In the genomic region with DNA sequence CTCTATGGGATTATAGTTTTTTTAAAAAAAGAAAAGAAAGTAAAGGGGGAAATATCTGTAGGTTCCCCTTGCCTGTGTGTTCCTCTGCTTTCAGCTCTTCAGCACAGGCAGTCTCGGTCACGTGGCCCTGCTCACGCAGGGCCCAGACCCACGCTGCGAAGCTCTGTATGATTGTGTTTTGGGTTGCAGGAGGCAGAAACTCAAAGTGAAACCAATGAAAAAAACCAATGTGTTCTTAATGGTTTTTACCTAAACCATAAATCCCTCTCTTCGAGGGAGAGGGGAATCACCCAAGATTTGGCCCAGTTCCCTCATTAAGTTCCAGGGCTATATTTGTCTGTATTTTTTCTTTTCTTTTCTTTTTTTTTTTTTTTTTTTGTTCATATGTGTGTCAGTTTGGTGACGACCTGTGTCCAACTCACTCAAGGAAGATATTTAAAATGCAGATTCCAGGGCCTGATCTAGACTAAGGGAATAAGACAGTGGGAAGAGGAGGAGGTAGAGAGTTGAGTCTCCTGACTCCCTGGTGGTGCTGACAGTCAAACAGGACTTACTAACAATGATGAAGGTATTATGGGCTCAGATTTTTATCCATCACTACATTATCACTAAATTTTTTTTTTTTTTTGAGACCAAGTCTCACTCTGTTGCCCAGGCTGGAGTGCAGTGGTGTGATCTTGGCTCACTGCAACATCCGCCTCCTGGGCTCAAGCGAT, we compare ENCODE assay signal across 9 cellular contexts. TPM values are rescaled to one million over a fixed set of nuclear protein-coding genes. Genes with fewer than 3 reads are reported as not detected.
A peak's percentile ranks its signal among the peaks of the same experiment; 100 is the strongest.
DNase-seq lines count a peak whose midpoint lies in the region; ATAC-seq and TF ChIP-seq lines count a peak whose summit lies in the region.
"Had no signal": no experiment of that assay in that cellular context is flagged by ENCODE, and none has a peak within 500 bp of the region (broad histone marks: within the 10 kb centered on the region; RNA-seq: fewer than 3 reads in every experiment).

No MANE protein-coding gene starts in this region.

- WGBS in thyroid gland, 2 donors: 79 to 89% methylated on average over 9 of the region's 9 CpGs

- H3K27me3 ChIP-seq in BLaER1 treated with 17β-estradiol and CSF1 and Interleukin-3, amounts not matched to agents 10 nM and 100 nM: no peaks in the 10 kb centered on the region
- H3K27me3 ChIP-seq in thyroid gland: no peaks in the 10 kb centered on the region

- no peak for TF ChIP-seq CTCF in thyroid gland (IDR thresholded peaks at IDR 0.05)

- intact Hi-C loops in thyroid gland (cut with DNase I): no loop called here

- DNase-seq in activated gamma-delta T cell (lab: John Stamatoyannopoulos, UW): peak; percentile 10
- DNase-seq in stimulated activated CD4-positive, alpha-beta T cell treated with anti-CD3 and anti-CD28 coated beads, Interleukin-15, amount 100 ng/mL, for 48 hours (ENCODE audit: low read depth in 2 of 2): peak; percentile 62 to 67
- DNase-seq in NCI-H146 (lab: John Stamatoyannopoulos, UW): no peak
- DNase-seq in foreskin melanocyte: no peak
- DNase-seq in thyroid gland: no peak

- TF ChIP-seq POLR2A in thyroid gland (IDR thresholded peaks at IDR 0.05): no peak

- H3K9me3 ChIP-seq in BLaER1 treated with 17β-estradiol and CSF1 and Interleukin-3, amounts not matched to agents 10 nM and 100 nM (replicated peaks in 1 of 11): no peaks in the 10 kb centered on the region
- H3K9me3 ChIP-seq in thyroid gland: no peaks in the 10 kb centered on the region

- H3K9ac ChIP-seq in BLaER1 treated with 17β-estradiol and CSF1 and Interleukin-3, amounts not matched to agents 10 nM and 100 nM: peak overlapping the region in 3 of 11 experiments; percentile 1 to 4 (median 1); a peak in 2 of 22 replicates

- peaks cover 0 to 25% (median 7%) of the 10 kb centered on the region in 10 experiments; a peak in 14 of 20 replicates for H3K4me1 ChIP-seq in BLaER1 treated with 17β-estradiol and CSF1 and Interleukin-3, amounts not matched to agents 10 nM and 100 nM
- H3K4me1 ChIP-seq in thyroid gland: no peaks in the 10 kb centered on the region

- H3K4me2 ChIP-seq in BLaER1 treated with 17β-estradiol and CSF1 and Interleukin-3, amounts not matched to agents 10 nM and 100 nM: peak overlapping the region in 8 of 11 experiments; percentile 2 to 56 (median 24); a peak in 11 of 22 replicates

- H3K27ac ChIP-seq in BLaER1 treated with 17β-estradiol and CSF1 and Interleukin-3, amounts not matched to agents 10 nM and 100 nM: peak overlapping the region in 1 of 11 experiments; percentile 19; a peak in 1 of 22 replicates
- no peak overlapping the region for H3K27ac ChIP-seq in thyroid gland
- H3K27ac ChIP-seq: C4-2B had no signal

- H3K36me3 ChIP-seq in BLaER1 treated with 17β-estradiol and CSF1 and Interleukin-3, amounts not matched to agents 10 nM and 100 nM: peaks cover 0 to 14% (median 0%) of the 10 kb centered on the region in 11 experiments; a peak in 4 of 22 replicates
- no peaks in the 10 kb centered on the region for H3K36me3 ChIP-seq in thyroid gland

- ATAC-seq in GM21390 (IDR thresholded peaks at IDR 0.05; ENCODE audit: unreplicated experiment): peak; percentile 99
- peak; percentile 85 for ATAC-seq in HG03575 (IDR thresholded peaks at IDR 0.05; ENCODE audit: extremely low read depth, insufficient number of reproducible peaks, low FRiP score, unreplicated experiment)

- H3K4me3 ChIP-seq in BLaER1 treated with 17β-estradiol and CSF1 and Interleukin-3, amounts not matched to agents 10 nM and 100 nM: peak overlapping the region in 1 of 10 experiments; percentile 18; a peak in 1 of 20 replicates
- H3K4me3 ChIP-seq in thyroid gland (replicated peaks in 1 of 3): no peak overlapping the region

- H4K20me1 ChIP-seq in BLaER1 treated with 17β-estradiol and CSF1 and Interleukin-3, amounts not matched to agents 10 nM and 100 nM: peaks cover 0 to 38% (median 0%) of the 10 kb centered on the region in 11 experiments; a peak in 3 of 22 replicates

RNA-seq across cellular contexts. Expression of a gene that starts 33.8 kb away (rescaled TPM):
- total RNA-seq in thyroid gland: 10 to 100 TPM; 48.0 to 91.3 (median 57.1) TPM

Comparison
In these comparisons a context has a peak if more than half of its experiments do, and no peak if none do; other contexts are left out.
1. DNase-seq: peak in activated gamma-delta T cell (single experiment) and stimulated activated CD4-positive, alpha-beta T cell treated with anti-CD3 and anti-CD28 coated beads, Interleukin-15, amount 100 ng/mL, for 48 hours (2 of 2); none in NCI-H146 (single experiment), foreskin melanocyte (single experiment) and thyroid gland (0 of 2).